In genomic region chr10:58734116-58734515, GRCh38 we compare ENCODE assay signal across 17 cellular contexts.
DNase-seq lines count a peak whose midpoint lies in the region; ATAC-seq and TF ChIP-seq lines count a peak whose summit lies in the region.
"Had no signal": no experiment of that assay in that cellular context is flagged by ENCODE, and none has a peak within 500 bp of the region (broad histone marks: within the 10 kb centered on the region; RNA-seq: fewer than 3 reads in every experiment).

No MANE protein-coding gene starts in this region.

- peak; percentile 32 for TF ChIP-seq CTCF in AG09309 (IDR thresholded peaks at IDR 0.05; ENCODE audit: control insufficient read depth, insufficient read depth, low read depth, low read length, missing control alignments)

- H3K4me1 ChIP-seq in adipocyte (ENCODE audit: control insufficient read depth, insufficient read depth, low read length): peaks cover 27% of the 10 kb centered on the region
- H3K4me1 ChIP-seq: body of pancreas, left lung, spleen had no signal

- H3K27ac Mint-ChIP-seq in activated T-helper 17 cell treated with anti-CD3 and anti-CD28 coated beads, Interleukin-2, amount 50 U/mL, for 72 hours: no peak overlapping the region
- H3K27ac Mint-ChIP-seq: type B pancreatic cell had no signal

- H3K9ac ChIP-seq in adipocyte (ENCODE audit: low read length): peak overlapping the region; percentile 30

- no peak overlapping the region for H3K4me3 Mint-ChIP-seq in activated T-helper 17 cell treated with anti-CD3 and anti-CD28 coated beads, Interleukin-2, amount 50 U/mL, for 72 hours
- H3K4me3 Mint-ChIP-seq: type B pancreatic cell had no signal

- peaks cover 11% of the 10 kb centered on the region for H3K9me3 Mint-ChIP-seq in activated T-helper 17 cell treated with anti-CD3 and anti-CD28 coated beads, Interleukin-2, amount 50 U/mL, for 72 hours
- H3K9me3 Mint-ChIP-seq: type B pancreatic cell had no signal

- no peaks in the 10 kb centered on the region for H3K36me3 Mint-ChIP-seq in activated T-helper 17 cell treated with anti-CD3 and anti-CD28 coated beads, Interleukin-2, amount 50 U/mL, for 72 hours (ENCODE audit: low read depth)
- H3K36me3 Mint-ChIP-seq: type B pancreatic cell had no signal

- H3K36me3 ChIP-seq in H7 (replicated peaks; ENCODE audit: control insufficient read depth, insufficient read depth, low read length) (no peaks in the 10 kb centered on the region), adipocyte (ENCODE audit: control insufficient read depth, insufficient read depth, low read length, severe bottlenecking) (peaks cover 4% of the 10 kb centered on the region)
- H3K36me3 ChIP-seq: left lung, ovary, spleen had no signal

- ATAC-seq in GM21390 (IDR thresholded peaks at IDR 0.05; ENCODE audit: unreplicated experiment) (no peak), GM21515 (IDR thresholded peaks at IDR 0.05; ENCODE audit: unreplicated experiment) (no peak)
- no peak for ATAC-seq in activated T-helper 17 cell treated with anti-CD3 and anti-CD28 coated beads, Interleukin-2, amount 50 U/mL, for 72 hours (replicated peaks)
- ATAC-seq: body of pancreas, left lung had no signal

- no peaks in the 10 kb centered on the region for H3K4me1 Mint-ChIP-seq in activated T-helper 17 cell treated with anti-CD3 and anti-CD28 coated beads, Interleukin-2, amount 50 U/mL, for 72 hours

- peak; percentile 54 for DNase-seq in AG09309 (ENCODE audit: low read depth)
- peak; percentile 13 for DNase-seq in H7
- DNase-seq in adipocyte (ENCODE audit: low read depth): peak; percentile 60
- peak; percentile 12 for DNase-seq in iris pigment epithelial cell (ENCODE audit: low read depth)
- DNase-seq in NCI-H1417 treated with DMSO at 0.1 percent for 48 hours (lab: John Stamatoyannopoulos, UW): no peak
- DNase-seq: activated CD4-positive, CD25-positive, alpha-beta regulatory T cell treated with anti-CD3 and anti-CD28 coated beads, Interleukin-2, amount 50 U/mL, for 72 hours; activated naive CD4-positive, alpha-beta T cell treated with Interleukin-2 at 50 U/mL for 16 hours; body of pancreas; DMS153; left lung; ovary; spleen; stimulated activated naive CD4-positive, alpha-beta T cell had no signal

- H3K4me3 ChIP-seq in AG09309 (ENCODE audit: control insufficient read depth, low read depth, low read length) (no peak overlapping the region), H7 (ENCODE audit: insufficient read depth, low read depth, low read length) (no peak overlapping the region), adipocyte (ENCODE audit: low read length) (peak overlapping the region; percentile 9)
- H3K4me3 ChIP-seq: body of pancreas, left lung, ovary, spleen had no signal

- peaks cover 4% of the 10 kb centered on the region for H3K9me3 ChIP-seq in adipocyte (ENCODE audit: control insufficient read depth, low read length)
- H3K9me3 ChIP-seq: ovary had no signal

- peaks cover 4% of the 10 kb centered on the region for H3K27me3 Mint-ChIP-seq in activated T-helper 17 cell treated with anti-CD3 and anti-CD28 coated beads, Interleukin-2, amount 50 U/mL, for 72 hours
- H3K27me3 Mint-ChIP-seq: type B pancreatic cell had no signal

- no peaks in the 10 kb centered on the region for H3K27me3 ChIP-seq in H7 (ENCODE audit: control insufficient read depth, insufficient read depth, low read length)
- no peaks in the 10 kb centered on the region for H3K27me3 ChIP-seq in adipocyte (replicated peaks; ENCODE audit: control insufficient read depth, insufficient read depth, low read length)
- H3K27me3 ChIP-seq: body of pancreas, left lung, ovary, spleen had no signal
